8 cellular contexts compared by ENCODE assay signal in genomic region chr19:15223649-15224371, GRCh38. TPM values are rescaled to one million over a fixed set of nuclear protein-coding genes. Genes with fewer than 3 reads are reported as not detected.
DNase-seq lines count a peak whose midpoint lies in the region; ATAC-seq and TF ChIP-seq lines count a peak whose summit lies in the region.
"Had no signal": no experiment of that assay in that cellular context is flagged by ENCODE, and none has a peak within 500 bp of the region (broad histone marks: within the 10 kb centered on the region; RNA-seq: fewer than 3 reads in every experiment).

No MANE protein-coding gene starts in this region.

- H3K27ac ChIP-seq in heart right ventricle: peak overlapping the region in 9 of 10 donors; percentile 72 to 87 (median 81)

- TF ChIP-seq CTCF in HFF-Myc (IDR thresholded peaks at IDR 0.05; ENCODE audit: low read depth, low read length, missing control alignments) (no peak), WI38 (IDR thresholded peaks at IDR 0.05; ENCODE audit: low read depth, low read length) (no peak), heart right ventricle (IDR thresholded peaks at IDR 0.05) (no peak)

- peak overlapping the region; percentile 87 for H3K4me2 ChIP-seq in skeletal muscle satellite cell (ENCODE audit: low read length)

- H3K27me3 ChIP-seq in heart right ventricle (peaks cover 0 to 30% (median 0%) of the 10 kb centered on the region in 7 donors), skeletal muscle satellite cell (ENCODE audit: control insufficient read depth, insufficient read depth, low read length) (no peaks in the 10 kb centered on the region)

- intact Hi-C loops in heart right ventricle (cut with DNase I): no loop called here

- H3K4me3 ChIP-seq in HFF-Myc (replicated peaks; ENCODE audit: low read depth, low read length): peak overlapping the region; percentile 51
- peak overlapping the region; percentile 57 for H3K4me3 ChIP-seq in WI38 (ENCODE audit: low read depth, low read length)
- peak overlapping the region; percentile 30 to 92 (median 67) for H3K4me3 ChIP-seq in heart right ventricle
- peak overlapping the region; percentile 78 for H3K4me3 ChIP-seq in skeletal muscle satellite cell (ENCODE audit: low read length)

- WGBS in heart right ventricle, 2 donors: 11% methylated on average over 49 to 51 of the region's 51 CpGs

- ATAC-seq in heart right ventricle: peak in 7 of 8 donors; percentile 5 to 49 (median 20)

- peak overlapping the region; percentile 80 for H3K9ac ChIP-seq in skeletal muscle satellite cell (ENCODE audit: low read depth, low read length)

- DNase-seq in HFF-Myc (ENCODE audit: extremely low read depth, low read depth) (no peak), heart right ventricle (no peak), NCI-H1092 (lab: John Stamatoyannopoulos, UW) (no peak), DMS153 (lab: John Stamatoyannopoulos, UW) (no peak)
- DNase-seq in effector CD4-positive, alpha-beta T cell: no peak

- no peaks in the 10 kb centered on the region for H3K36me3 ChIP-seq in heart right ventricle
- H3K36me3 ChIP-seq in skeletal muscle satellite cell (ENCODE audit: insufficient read depth, low read length): no peaks in the 10 kb centered on the region

- H3K4me1 ChIP-seq in heart right ventricle (peaks cover 2 to 34% (median 19%) of the 10 kb centered on the region in 9 donors), skeletal muscle satellite cell (ENCODE audit: control insufficient read depth, insufficient read depth, low read length) (peaks cover 13% of the 10 kb centered on the region)

- H3K9me3 ChIP-seq in heart right ventricle (no peaks in the 10 kb centered on the region), skeletal muscle satellite cell (replicated peaks; ENCODE audit: low read length) (no peaks in the 10 kb centered on the region)

RNA-seq across cellular contexts. Expression of gene EPHX3, which starts 8.4 kb away (rescaled TPM):
- total RNA-seq in heart right ventricle: under 1 TPM in 5 of 10 donors, not detected in 5; 0.15 to 0.32 (median 0.17) TPM
- polyA plus RNA-seq in heart right ventricle: under 1 TPM in 1 of 2 donors, not detected in 1; 0.20 TPM
- total RNA-seq in skeletal muscle satellite cell (2012; rRNA removed): under 0.01 TPM in 1 of 2 replicates, not detected in the other
- total RNA-seq: temporal lobe had no signal

RNA-seq across cellular contexts. Expression of gene NOTCH3, which starts 23.0 kb away (rescaled TPM):
- total RNA-seq in heart right ventricle: 10 to 100 TPM; 21.4 to 45.5 (median 35.3) TPM
- 10 to 100 TPM; 18.7 to 21.9 TPM for polyA plus RNA-seq in heart right ventricle
- 40.3 and 65.3 TPM in 2 replicates for total RNA-seq in skeletal muscle satellite cell (2012; rRNA removed)
